Comparison of ENCODE assay signal across 11 cellular contexts in genomic region chr3:42612928-42613327, GRCh38. TPM values are rescaled to one million over a fixed set of nuclear protein-coding genes. Genes with fewer than 3 reads are reported as not detected.
A peak's percentile ranks its signal among the peaks of the same experiment; 100 is the strongest.
DNase-seq lines count a peak whose midpoint lies in the region; ATAC-seq, FAIRE-seq and TF ChIP-seq lines count a peak whose summit lies in the region.
"Had no signal": no experiment of that assay in that cellular context is flagged by ENCODE, and none has a peak within 500 bp of the region (broad histone marks: within the 10 kb centered on the region; RNA-seq: fewer than 3 reads in every experiment).

No MANE protein-coding gene starts in this region.

- H3K27me3 ChIP-seq in pancreas (no peaks in the 10 kb centered on the region), MG63 (no peaks in the 10 kb centered on the region)
- H3K27me3 ChIP-seq: transverse colon had no signal

- peak overlapping the region in 1 of 4 donors; percentile 22 for H3K27ac ChIP-seq in pancreas

- 92 to 96% methylated on average over 3 of the region's 3 CpGs for WGBS in pancreas, 2 donors

- no peak overlapping the region for H3K4me3 ChIP-seq in pancreas
- H3K4me3 ChIP-seq in MG63 = no peak overlapping the region
- H3K4me3 ChIP-seq: transverse colon had no signal

- no peak for FAIRE-seq in pancreas (lab: Jason Lieb, UNC)

- H3K36me3 ChIP-seq in pancreas (no peaks in the 10 kb centered on the region), MG63 (peaks cover 34% of the 10 kb centered on the region)
- H3K36me3 ChIP-seq: transverse colon had no signal

- peaks cover 10 to 18% (median 18%) of the 10 kb centered on the region in 3 donors for H3K4me1 ChIP-seq in pancreas

- DNase-seq in pancreas (no peak), MG63 (no peak), C1 segment of cervical spinal cord (lab: John Stamatoyannopoulos, UW) (no peak), activated T-cell treated with anti-CD3 and anti-CD28 coated beads for 4 hours (no peak)
- DNase-seq in activated CD4-positive, CD25-positive, alpha-beta regulatory T cell treated with anti-CD3 and anti-CD28 coated beads, Interleukin-2, amount 50 U/mL, for 72 hours = no peak
- DNase-seq: DMS 273 treated with DMSO at 0.1 percent for 48 hours, T-helper 1 cell, transverse colon had no signal

- ATAC-seq in GM18502 (IDR thresholded peaks at IDR 0.05; ENCODE audit: poor library complexity, unreplicated experiment) = peak; percentile 83
- ATAC-seq in GM21717 (IDR thresholded peaks at IDR 0.05; ENCODE audit: unreplicated experiment) = peak; percentile 65
- ATAC-seq in HG03571 (IDR thresholded peaks at IDR 0.05; ENCODE audit: unreplicated experiment) = peak; percentile 72
- ATAC-seq in pancreas = peak in 3 of 4 donors; percentile 14 to 35 (median 23)

- intact Hi-C loops in pancreas (cut with DNase I) = no loop called here

- TF ChIP-seq CTCF in pancreas (IDR thresholded peaks at IDR 0.05) = no peak

- H3K9me3 ChIP-seq in pancreas = no peaks in the 10 kb centered on the region
- H3K9me3 ChIP-seq in MG63 = no peaks in the 10 kb centered on the region
- H3K9me3 ChIP-seq: transverse colon had no signal

RNA-seq across cellular contexts. Expression of gene NKTR, which starts 12.4 kb away (rescaled TPM):
- total RNA-seq in pancreas = 10 to 100 TPM; 15.5 to 42.0 (median 33.0) TPM
- 10 to 100 TPM; 27.9 to 46.8 TPM for polyA plus RNA-seq in pancreas
- total RNA-seq in MG63 (2014; rRNA removed; shearing (Covaris generic); ENCODE audit: low replicate concordance) = 4.4 and 4.8 TPM in 2 replicates

RNA-seq across cellular contexts. Expression of gene SS18L2, which starts 22.3 kb away (rescaled TPM):
- total RNA-seq in pancreas = 10 to 100 TPM in 1 of 6 donors, 1 to 10 TPM in 5; 7.5 to 14.1 (median 8.4) TPM
- 10 to 100 TPM; 21.7 to 24.2 TPM for polyA plus RNA-seq in pancreas
- total RNA-seq in MG63 (2014; rRNA removed; shearing (Covaris generic); ENCODE audit: low replicate concordance) = 11.2 and 14.6 TPM in 2 replicates

RNA-seq across cellular contexts. Expression of gene SEC22C, which starts 31.2 kb away (rescaled TPM):
- total RNA-seq in pancreas = 10 to 100 TPM; 19.5 to 26.1 (median 21.7) TPM
- polyA plus RNA-seq in pancreas = 10 to 100 TPM; 12.0 to 23.7 TPM
- 54.8 and 68.3 TPM in 2 replicates for total RNA-seq in MG63 (2014; rRNA removed; shearing (Covaris generic); ENCODE audit: low replicate concordance)

RNA-seq across cellular contexts. Expression of gene ZBTB47, which starts 40.6 kb away (rescaled TPM):
- total RNA-seq in pancreas = 10 to 100 TPM in 3 of 6 donors, 1 to 10 TPM in 3; 7.9 to 13.6 (median 10.2) TPM
- polyA plus RNA-seq in pancreas = 10 to 100 TPM in 1 of 2 donors, 1 to 10 TPM in 1; 9.0 to 12.5 TPM
- 11.7 and 22.7 TPM in 2 replicates for total RNA-seq in MG63 (2014; rRNA removed; shearing (Covaris generic); ENCODE audit: low replicate concordance)

Comparison
In these comparisons a context has a peak if more than half of its experiments do, and no peak if none do; other contexts are left out.
1. ATAC-seq: peak in every context shown above with its lines; median percentile 83 in GM18502; 72 in HG03571; 65 in GM21717; 23 in pancreas.